Comparison of ENCODE assay signal across 18 cellular contexts in genomic region chr1:47030170-47030805, GRCh38. TPM values are rescaled to one million over a fixed set of nuclear protein-coding genes. Genes with fewer than 3 reads are reported as not detected.
DNase-seq lines count a peak whose midpoint lies in the region; ATAC-seq and TF ChIP-seq lines count a peak whose summit lies in the region.
"Had no signal": no experiment of that assay in that cellular context is flagged by ENCODE, and none has a peak within 500 bp of the region (broad histone marks: within the 10 kb centered on the region; RNA-seq: fewer than 3 reads in every experiment).

No MANE protein-coding gene starts in this region.

- no peak overlapping the region for H3K4me3 ChIP-seq in HEK293 (ENCODE audit: low read depth, low read length)
- no peak overlapping the region for H3K4me3 ChIP-seq in choroid plexus epithelial cell (ENCODE audit: low read depth, low read length)
- H3K4me3 ChIP-seq in left ventricle myocardium inferior, result no peak overlapping the region
- H3K4me3 ChIP-seq in stomach, result no peak overlapping the region
- H3K4me3 ChIP-seq: hepatocyte, uterus had no signal

- intact Hi-C loops in left ventricle myocardium inferior (cut with micrococcal nuclease) (no loop called here), stomach (cut with DNase I; ENCODE audit: low total_unique reads) (no loop called here)

- H3K36me3 ChIP-seq in HEK293 (ENCODE audit: control insufficient read depth in 2 of 2, insufficient read depth in 1 of 2, low read length in 2 of 2), result peaks cover 0 to 11% of the 10 kb centered on the region in 2 experiments; a peak in 2 of 3 replicates
- H3K36me3 ChIP-seq in left ventricle myocardium inferior, result no peaks in the 10 kb centered on the region
- no peaks in the 10 kb centered on the region for H3K36me3 ChIP-seq in stomach
- H3K36me3 ChIP-seq: uterus, WERI-Rb-1 had no signal

- H3K9me3 ChIP-seq in HEK293 (ENCODE audit: control insufficient read depth, insufficient read depth, low read depth, low read length), result no peaks in the 10 kb centered on the region
- H3K9me3 ChIP-seq in left ventricle myocardium inferior (replicated peaks), result no peaks in the 10 kb centered on the region
- H3K9me3 ChIP-seq in stomach, result no peaks in the 10 kb centered on the region
- H3K9me3 ChIP-seq: uterus had no signal

- H3K27ac ChIP-seq in HEK293 (ENCODE audit: extremely low read depth, low read depth, low read length) (peak overlapping the region; percentile 17; the same call in 1 of the 2 replicates), left ventricle myocardium inferior (replicated peaks) (peak overlapping the region; percentile 74), stomach (peak overlapping the region; percentile 64 to 83 (median 75))
- H3K27ac ChIP-seq: hepatocyte, uterus, WERI-Rb-1 had no signal

- POLR2A ChIA-PET in HEK293 (lab: Yijun Ruan, JAX), result no interaction called here

- CTCF ChIA-PET in HEK293 (lab: Yijun Ruan, JAX), result interaction anchor here (0.7 kb wide), 1 partner anchor 581 kb away, joined by 3 read pairs; no protein-coding TSS in a partner anchor

- TF ChIP-seq CTCF in HEK293 (tag by site-specific recombination; IDR thresholded peaks at IDR 0.05) (no peak), choroid plexus epithelial cell (conservative IDR thresholded peaks at IDR 0.05; ENCODE audit: low read depth, low read length) (no peak), left ventricle myocardium inferior (IDR thresholded peaks at IDR 0.05; ENCODE audit: borderline replicate concordance) (no peak), stomach (IDR thresholded peaks at IDR 0.05) (no peak)

- 49 to 68% (median 60%) methylated on average over 3 of the region's 3 CpGs for WGBS in stomach, 5 donors

- H3K27me3 ChIP-seq in left ventricle myocardium inferior (ENCODE audit: low read depth), result peaks cover 12% of the 10 kb centered on the region
- H3K27me3 ChIP-seq in stomach, result no peaks in the 10 kb centered on the region
- H3K27me3 ChIP-seq: uterus had no signal

- ATAC-seq in HG03108 (IDR thresholded peaks at IDR 0.05; ENCODE audit: unreplicated experiment) (no peak), HG02798 (IDR thresholded peaks at IDR 0.05; ENCODE audit: poor library complexity, unreplicated experiment) (no peak), GM21360 (IDR thresholded peaks at IDR 0.05; ENCODE audit: unreplicated experiment) (no peak)

- H3K4me1 ChIP-seq in HEK293 (ENCODE audit: control insufficient read depth, insufficient read depth, low read length), result peaks cover 28% of the 10 kb centered on the region
- peaks cover 38% of the 10 kb centered on the region for H3K4me1 ChIP-seq in left ventricle myocardium inferior
- H3K4me1 ChIP-seq in stomach, result peaks cover 13 to 31% (median 22%) of the 10 kb centered on the region in 4 donors
- H3K4me1 ChIP-seq: uterus had no signal

- TF ChIP-seq EP300 in stomach (IDR thresholded peaks at IDR 0.05), result no peak

- TF ChIP-seq POLR2A in stomach (IDR thresholded peaks at IDR 0.05), result no peak

- peak; percentile 30 for DNase-seq in choroid plexus epithelial cell (ENCODE audit: low read depth)
- no peak for DNase-seq in left ventricle myocardium inferior
- DNase-seq in stomach, result no peak
- DNase-seq in NCI-H748 treated with DMSO at 0.1 percent for 48 hours (lab: John Stamatoyannopoulos, UW), result no peak
- DNase-seq: cortex of kidney, kidney glomerular epithelial cell, midbrain, NCI-H446 treated with DMSO at 0.1 percent for 48 hours, SHP77 treated with DMSO at 0.1 percent for 48 hours, uterus, WERI-Rb-1 had no signal

TF ChIP-seq in HEK293, 187 proteins besides CTCF, POLR2A, EP300 and RAD21:
- TF ChIP-seq BCL11B (tag by site-specific recombination; IDR thresholded peaks at IDR 0.05; ENCODE audit: low read depth) (no peak), PRDM10 (tag by site-specific recombination; IDR thresholded peaks at IDR 0.05) (peak; percentile 57), EGR2 (tag by site-specific recombination; IDR thresholded peaks at IDR 0.05; ENCODE audit: low read depth) (0 out of 2 replicates have a peak, but pooled peaks have one; percentile 7)
TF ChIP-seq in HEK293: peak in this region for 2.

RNA-seq across cellular contexts. Expression of gene CYP4X1, which starts 6.8 kb away (rescaled TPM):
- 2.1 TPM for total RNA-seq in left ventricle myocardium inferior
- total RNA-seq in stomach, result 10 to 100 TPM in 3 of 5 donors, under 1 TPM in 2; 0.29 to 16.5 (median 10.6) TPM
- polyA plus RNA-seq in stomach, result 10 to 100 TPM; 10.9 to 28.3 (median 12.8) TPM
- total RNA-seq: T-helper 1 cell treated with Interleukin-12 subunit alpha and Interleukin-12 subunit beta and Interleukin-4 antibody, amounts not matched to agents 30 ng/mL and 1 ng/mL, for 36 hours had no signal

RNA-seq across cellular contexts. Expression of gene CYP4Z1, which starts 36.7 kb away (rescaled TPM):
- total RNA-seq in left ventricle myocardium inferior (0.71 TPM), stomach (1 to 10 TPM in 2 of 5 donors, not detected in 3; 5.5 to 8.9 TPM)
- under 1 TPM in 1 of 3 donors, not detected in 2; 0.80 TPM for polyA plus RNA-seq in stomach
- total RNA-seq: hepatocyte; HT1080; T-helper 1 cell treated with Interleukin-12 subunit alpha and Interleukin-12 subunit beta and Interleukin-4 antibody, amounts not matched to agents 30 ng/mL and 1 ng/mL, for 36 hours had no signal
- polyA plus RNA-seq: hepatocyte had no signal

Comparison
In these comparisons a context has a peak if more than half of its experiments do, and no peak if none do; other contexts are left out.
1. H3K27ac ChIP-seq: peak in every context shown above with its lines; median percentile 75 in stomach; 74 in left ventricle myocardium inferior; 17 in HEK293.